ENCODE assay signal across 35 cellular contexts in genomic region chr20:20829694-20830093, GRCh38.
DNase-seq lines count a peak whose midpoint lies in the region; ATAC-seq and TF ChIP-seq lines count a peak whose summit lies in the region.
"Had no signal": no experiment of that assay in that cellular context is flagged by ENCODE, and none has a peak within 500 bp of the region (broad histone marks: within the 10 kb centered on the region; RNA-seq: fewer than 3 reads in every experiment).

No MANE protein-coding gene starts in this region.

- no CpG with 5 or more reads among the region's 2 CpGs for WGBS in mesendoderm (ENCODE audit: extremely low coverage, insufficient coverage, low lambda C conversion rate)

- H3K27me3 Mint-ChIP-seq in chondrocyte (ENCODE audit: low read depth), result peaks cover 30% of the 10 kb centered on the region

- H3K27ac ChIP-seq in HEK293 (ENCODE audit: extremely low read depth, low read depth, low read length) (no peak overlapping the region), mesendoderm (ENCODE audit: low read depth, low read length) (no peak overlapping the region)
- H3K27ac ChIP-seq: 22Rv1; A549; BLaER1; BLaER1 treated with 17β-estradiol and CSF1 and Interleukin-3, amounts not matched to agents 10 nM and 100 nM; C4-2B had no signal

- H3K36me3 Mint-ChIP-seq in chondrocyte (ENCODE audit: low read depth), result no peaks in the 10 kb centered on the region
- H3K36me3 Mint-ChIP-seq: CD14-positive monocyte; CD4-positive, alpha-beta memory T cell; CD4-positive, CD25-positive, alpha-beta regulatory T cell; CD8-positive, alpha-beta memory T cell; CD8-positive, alpha-beta T cell had no signal

- H4K5ac ChIP-seq in mesendoderm (ENCODE audit: low read length), result no peak overlapping the region

- ATAC-seq in GM18909 (IDR thresholded peaks at IDR 0.05; ENCODE audit: poor library complexity, unreplicated experiment) (no peak), HG02623 (IDR thresholded peaks at IDR 0.05; ENCODE audit: unreplicated experiment) (no peak)
- ATAC-seq: A549; CD8-positive, alpha-beta T cell had no signal

- no peak overlapping the region for H3K27ac Mint-ChIP-seq in chondrocyte (ENCODE audit: unreplicated experiment)
- H3K27ac Mint-ChIP-seq: B cell; CD14-positive monocyte; CD4-positive, alpha-beta memory T cell; CD4-positive, alpha-beta T cell; CD4-positive, CD25-positive, alpha-beta regulatory T cell; CD8-positive, alpha-beta memory T cell; CD8-positive, alpha-beta T cell had no signal

- no peak overlapping the region for H3K9ac ChIP-seq in mesendoderm (ENCODE audit: low read length)
- H3K9ac ChIP-seq: BLaER1; BLaER1 treated with 17β-estradiol and CSF1 and Interleukin-3, amounts not matched to agents 10 nM and 100 nM had no signal

- H3K23ac ChIP-seq in mesendoderm (ENCODE audit: low read length), result no peak overlapping the region

- H3K9me3 Mint-ChIP-seq in chondrocyte (ENCODE audit: low read depth), result no peaks in the 10 kb centered on the region
- H3K9me3 Mint-ChIP-seq: CD4-positive, alpha-beta T cell; CD8-positive, alpha-beta T cell had no signal

- H3K79me1 ChIP-seq in mesendoderm (ENCODE audit: low read length), result no peaks in the 10 kb centered on the region

- H2BK5ac ChIP-seq in mesendoderm (ENCODE audit: low read length), result no peak overlapping the region

- H3K4me3 ChIP-seq in HEK293 (ENCODE audit: low read depth, low read length) (no peak overlapping the region), mesendoderm (ENCODE audit: low read length) (no peak overlapping the region)
- H3K4me3 ChIP-seq: A549; BLaER1; BLaER1 treated with 17β-estradiol and CSF1 and Interleukin-3, amounts not matched to agents 10 nM and 100 nM had no signal

- no peaks in the 10 kb centered on the region for H3K9me3 ChIP-seq in HEK293 (ENCODE audit: control insufficient read depth, insufficient read depth, low read depth, low read length)
- H3K9me3 ChIP-seq: BE2C had no signal

- no peaks in the 10 kb centered on the region for H3K79me2 ChIP-seq in mesendoderm (ENCODE audit: control insufficient read depth, insufficient read depth, low read length)

- no peak overlapping the region for H3K4me2 ChIP-seq in mesendoderm (ENCODE audit: low read length)
- H3K4me2 ChIP-seq: A549; BLaER1; BLaER1 treated with 17β-estradiol and CSF1 and Interleukin-3, amounts not matched to agents 10 nM and 100 nM had no signal

- no peak overlapping the region for H3K56ac ChIP-seq in mesendoderm (ENCODE audit: low read length)

- POLR2A ChIA-PET in HEK293 (lab: Yijun Ruan, JAX), result no interaction called here

- H3K36me3 ChIP-seq in HEK293 (ENCODE audit: control insufficient read depth in 2 of 2, insufficient read depth in 1 of 2, low read length in 2 of 2), result no peaks in the 10 kb centered on the region
- no peaks in the 10 kb centered on the region for H3K36me3 ChIP-seq in mesendoderm (ENCODE audit: control insufficient read depth, insufficient read depth, low read length)
- H3K36me3 ChIP-seq: BE2C; BLaER1; BLaER1 treated with 17β-estradiol and CSF1 and Interleukin-3, amounts not matched to agents 10 nM and 100 nM had no signal

- TF ChIP-seq CTCF in HEK293 (tag by site-specific recombination; IDR thresholded peaks at IDR 0.05) (no peak), chondrocyte (IDR thresholded peaks at IDR 0.05) (no peak)

- no peaks in the 10 kb centered on the region for H3K4me1 Mint-ChIP-seq in chondrocyte (ENCODE audit: low read depth)

- no peak overlapping the region for H2BK15ac ChIP-seq in mesendoderm (replicated peaks; ENCODE audit: low read depth)

- H3K4ac ChIP-seq in mesendoderm (ENCODE audit: low read depth, low read length), result no peak overlapping the region

- H3K18ac ChIP-seq in mesendoderm (ENCODE audit: low read length), result no peak overlapping the region

- H4K8ac ChIP-seq in mesendoderm (ENCODE audit: low read depth, low read length), result no peak overlapping the region

- CTCF ChIA-PET in HEK293 (lab: Yijun Ruan, JAX), result interaction anchor here (0.6 kb wide), 1 partner anchor 647 kb away, joined by 3 read pairs; no protein-coding TSS in a partner anchor

- peak; percentile 48 to 57 for DNase-seq in NCI-H526 (lab: John Stamatoyannopoulos, UW)
- peak; percentile 14 for DNase-seq in NCI-H526 treated with DMSO at 0.1 percent for 48 hours (lab: John Stamatoyannopoulos, UW)
- DNase-seq in mesendoderm, result peak; percentile 16
- no peak for DNase-seq in chondrocyte (ENCODE audit: low spot score)
- DNase-seq in SK-N-DZ (ENCODE audit: low spot score), result no peak
- DNase-seq: 8988T; ACHN; AML-193; BE2C; C1 segment of cervical spinal cord; Caco-2; Calu3; CD4-positive, alpha-beta memory T cell; CD4-positive, alpha-beta T cell; CD4-positive, CD25-positive, alpha-beta regulatory T cell; CD8-positive, alpha-beta memory T cell; CD8-positive, alpha-beta T cell; COR-L47; DMS 273 treated with DMSO at 0.1 percent for 48 hours; DMS153; DMS53; DMS79; DMS79 treated with DMSO at 0.1 percent for 48 hours; DND-41; EL had no signal

- H3K4me1 ChIP-seq in HEK293 (ENCODE audit: control insufficient read depth, insufficient read depth, low read length) (no peaks in the 10 kb centered on the region), mesendoderm (ENCODE audit: control insufficient read depth, low read depth, low read length) (peaks cover 2% of the 10 kb centered on the region)
- H3K4me1 ChIP-seq: A549, BE2C, Caco-2 had no signal

- no peak overlapping the region for H2AK5ac ChIP-seq in mesendoderm (ENCODE audit: low read length)

- H3K4me3 Mint-ChIP-seq in chondrocyte (ENCODE audit: unreplicated experiment), result no peak overlapping the region
- H3K4me3 Mint-ChIP-seq: B cell; CD14-positive monocyte; CD4-positive, alpha-beta memory T cell; CD4-positive, alpha-beta T cell; CD4-positive, CD25-positive, alpha-beta regulatory T cell; CD8-positive, alpha-beta memory T cell; CD8-positive, alpha-beta T cell had no signal

- no peaks in the 10 kb centered on the region for H3K27me3 ChIP-seq in mesendoderm (ENCODE audit: insufficient read depth, low read length, poor library complexity)
- H3K27me3 ChIP-seq: BLaER1 had no signal

- no peak overlapping the region for H2BK120ac ChIP-seq in mesendoderm (ENCODE audit: low read depth, low read length)

TF ChIP-seq in HEK293, 187 proteins besides CTCF, POLR2A, EP300 and RAD21:
- TF ChIP-seq, protein P1, sequence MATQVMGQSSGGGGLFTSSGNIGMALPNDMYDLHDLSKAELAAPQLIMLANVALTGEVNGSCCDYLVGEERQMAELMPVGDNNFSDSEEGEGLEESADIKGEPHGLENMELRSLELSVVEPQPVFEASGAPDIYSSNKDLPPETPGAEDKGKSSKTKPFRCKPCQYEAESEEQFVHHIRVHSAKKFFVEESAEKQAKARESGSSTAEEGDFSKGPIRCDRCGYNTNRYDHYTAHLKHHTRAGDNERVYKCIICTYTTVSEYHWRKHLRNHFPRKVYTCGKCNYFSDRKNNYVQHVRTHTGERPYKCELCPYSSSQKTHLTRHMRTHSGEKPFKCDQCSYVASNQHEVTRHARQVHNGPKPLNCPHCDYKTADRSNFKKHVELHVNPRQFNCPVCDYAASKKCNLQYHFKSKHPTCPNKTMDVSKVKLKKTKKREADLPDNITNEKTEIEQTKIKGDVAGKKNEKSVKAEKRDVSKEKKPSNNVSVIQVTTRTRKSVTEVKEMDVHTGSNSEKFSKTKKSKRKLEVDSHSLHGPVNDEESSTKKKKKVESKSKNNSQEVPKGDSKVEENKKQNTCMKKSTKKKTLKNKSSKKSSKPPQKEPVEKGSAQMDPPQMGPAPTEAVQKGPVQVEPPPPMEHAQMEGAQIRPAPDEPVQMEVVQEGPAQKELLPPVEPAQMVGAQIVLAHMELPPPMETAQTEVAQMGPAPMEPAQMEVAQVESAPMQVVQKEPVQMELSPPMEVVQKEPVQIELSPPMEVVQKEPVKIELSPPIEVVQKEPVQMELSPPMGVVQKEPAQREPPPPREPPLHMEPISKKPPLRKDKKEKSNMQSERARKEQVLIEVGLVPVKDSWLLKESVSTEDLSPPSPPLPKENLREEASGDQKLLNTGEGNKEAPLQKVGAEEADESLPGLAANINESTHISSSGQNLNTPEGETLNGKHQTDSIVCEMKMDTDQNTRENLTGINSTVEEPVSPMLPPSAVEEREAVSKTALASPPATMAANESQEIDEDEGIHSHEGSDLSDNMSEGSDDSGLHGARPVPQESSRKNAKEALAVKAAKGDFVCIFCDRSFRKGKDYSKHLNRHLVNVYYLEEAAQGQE (tag by site-specific recombination; IDR thresholded peaks at IDR 0.05), result no peak
- TF ChIP-seq ZNF585B (tag by site-specific recombination; IDR thresholded peaks at IDR 0.05), result peak; percentile 97

Comparison
In these comparisons a context has a peak if more than half of its experiments do, and no peak if none do; other contexts are left out.
1. DNase-seq: peak in NCI-H526 (2 of 2), NCI-H526 treated with DMSO at 0.1 percent for 48 hours (single experiment) and mesendoderm (single experiment); none in chondrocyte (single experiment) and SK-N-DZ (single experiment).